Comparison of ENCODE assay signal across 9 cellular contexts in the genomic region with DNA sequence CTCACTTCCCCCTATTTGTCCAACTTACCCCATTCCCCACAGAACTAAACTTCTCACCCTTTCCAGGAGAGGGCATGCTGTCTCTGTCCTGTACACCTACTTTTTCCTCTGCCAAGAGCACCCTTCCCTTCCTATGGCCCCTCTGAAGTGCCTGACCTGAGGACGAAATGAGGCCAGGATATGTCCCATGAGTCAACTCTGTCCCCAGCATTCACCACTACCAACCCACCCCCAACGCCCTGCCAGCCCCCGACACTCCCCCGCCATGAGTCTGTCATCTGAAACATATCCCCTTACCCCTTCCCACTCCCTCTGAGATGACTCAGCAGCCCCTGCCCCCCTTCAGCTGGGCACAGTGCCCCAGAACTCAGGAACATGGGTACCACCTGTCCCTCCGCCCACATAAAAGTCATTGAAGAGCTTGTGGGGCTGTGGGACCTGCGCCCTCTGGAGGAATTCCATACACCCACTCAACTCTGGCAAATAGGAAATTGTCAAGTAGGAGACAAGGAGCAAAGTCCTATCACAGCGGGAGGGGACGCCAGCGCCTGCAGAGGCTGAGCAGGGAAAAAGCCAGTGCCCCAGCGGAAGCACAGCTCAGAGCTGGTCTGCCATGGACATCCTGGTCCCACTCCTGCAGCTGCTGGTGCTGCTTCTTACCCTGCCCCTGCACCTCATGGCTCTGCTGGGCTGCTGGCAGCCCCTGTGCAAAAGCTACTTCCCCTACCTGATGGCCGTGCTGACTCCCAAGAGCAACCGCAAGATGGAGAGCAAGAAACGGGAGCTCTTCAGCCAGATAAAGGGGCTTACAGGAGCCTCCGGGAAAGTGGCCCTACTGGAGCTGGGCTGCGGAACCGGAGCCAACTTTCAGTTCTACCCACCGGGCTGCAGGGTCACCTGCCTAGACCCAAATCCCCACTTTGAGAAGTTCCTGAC. TPM values are rescaled to one million over a fixed set of nuclear protein-coding genes. Genes with fewer than 3 reads are reported as not detected.
A peak's percentile ranks its signal among the peaks of the same experiment; 100 is the strongest.
DNase-seq lines count a peak whose midpoint lies in the region; ATAC-seq and TF ChIP-seq lines count a peak whose summit lies in the region.
"Had no signal": no experiment of that assay in that cellular context is flagged by ENCODE, and none has a peak within 500 bp of the region (broad histone marks: within the 10 kb centered on the region; RNA-seq: fewer than 3 reads in every experiment).

No MANE protein-coding gene starts in this region.

- intact Hi-C loops in right lobe of liver (cut with DNase I): loop anchor here in 1 of 2 donors (5.0 kb wide), 1 partner anchor 41 kb away; the partner anchor contains the start of gene RDH5
- intact Hi-C loops in prostate gland (cut with DNase I): no loop called here

- peak; percentile 85 to 91 (median 89) for ATAC-seq in right lobe of liver

- no peaks in the 10 kb centered on the region for H3K9me3 Mint-ChIP-seq in chondrocyte (ENCODE audit: low read depth)
- H3K9me3 Mint-ChIP-seq in type B pancreatic cell: no peaks in the 10 kb centered on the region

- peaks cover 19% of the 10 kb centered on the region for H3K27me3 Mint-ChIP-seq in chondrocyte (ENCODE audit: low read depth)
- H3K27me3 Mint-ChIP-seq in type B pancreatic cell: peaks cover 50% of the 10 kb centered on the region

- H3K27me3 ChIP-seq in right lobe of liver: no peaks in the 10 kb centered on the region
- peaks cover 2% of the 10 kb centered on the region for H3K27me3 ChIP-seq in prostate gland (replicated peaks; ENCODE audit: insufficient read depth)
- H3K27me3 ChIP-seq: neutrophil had no signal

- TF ChIP-seq CTCF in GM12872 (IDR thresholded peaks at IDR 0.05; ENCODE audit: insufficient read depth, low read depth, low read length) (peak; percentile 25; the same call in 1 of the 3 replicates), chondrocyte (IDR thresholded peaks at IDR 0.05) (peak; percentile 66), right lobe of liver (IDR thresholded peaks at IDR 0.05) (peak; percentile 20 to 50 (median 40)), type B pancreatic cell (conservative IDR thresholded peaks at IDR 0.05) (peak; percentile 45), prostate gland (IDR thresholded peaks at IDR 0.05) (peak in 2 of 4 experiments; percentile 3 to 27)

- H3K36me3 ChIP-seq in right lobe of liver: peaks cover 0 to 8% (median 0%) of the 10 kb centered on the region in 4 donors
- no peaks in the 10 kb centered on the region for H3K36me3 ChIP-seq in prostate gland
- H3K36me3 ChIP-seq: neutrophil had no signal

- H3K4me3 ChIP-seq in right lobe of liver (peak overlapping the region; percentile 71 to 78 (median 75)), prostate gland (no peak overlapping the region)

- H3K4me1 ChIP-seq in right lobe of liver (peaks cover 0 to 7% (median 0%) of the 10 kb centered on the region in 4 donors), prostate gland (replicated peaks) (no peaks in the 10 kb centered on the region)

- H3K36me3 Mint-ChIP-seq in chondrocyte (ENCODE audit: low read depth) (no peaks in the 10 kb centered on the region), type B pancreatic cell (no peaks in the 10 kb centered on the region)

- DNase-seq in ACHN (peak; percentile 97), NCI-H69 (lab: John Stamatoyannopoulos, UW) (peak; percentile 82), chondrocyte (ENCODE audit: low spot score) (peak; percentile 74), right lobe of liver (peak; percentile 87 to 92 (median 92)), type B pancreatic cell (ENCODE audit: extremely low spot score, unreplicated experiment) (no peak), prostate gland (ENCODE audit: low spot score) (no peak)
- DNase-seq in activated CD4-positive, alpha-beta T cell treated with anti-CD3 and anti-CD28 coated beads, Interleukin-2, amount 50 U/mL, for 1 hour: no peak

- peak; percentile 93 for TF ChIP-seq POLR2A in right lobe of liver (IDR thresholded peaks at IDR 0.05)
- no peak for TF ChIP-seq POLR2A in prostate gland (IDR thresholded peaks at IDR 0.05)

- H3K4me1 Mint-ChIP-seq in chondrocyte (ENCODE audit: low read depth) (peaks cover 14% of the 10 kb centered on the region), type B pancreatic cell (ENCODE audit: unreplicated experiment) (peaks cover 9% of the 10 kb centered on the region)

- H3K27ac ChIP-seq in right lobe of liver (peak overlapping the region; percentile 20 to 76 (median 58)), prostate gland (no peak overlapping the region)
- H3K27ac ChIP-seq: neutrophil had no signal

- no peaks in the 10 kb centered on the region for H3K9me3 ChIP-seq in right lobe of liver
- H3K9me3 ChIP-seq in prostate gland: no peaks in the 10 kb centered on the region
- H3K9me3 ChIP-seq: neutrophil had no signal

- 8% methylated on average over 15 of the region's 17 CpGs for WGBS in right lobe of liver (ENCODE audit: insufficient coverage, low coverage, low lambda C conversion rate, missing lambda C conversion rate)
- 16% methylated on average over 17 of the region's 17 CpGs for WGBS in prostate gland

- peak overlapping the region; percentile 55 for H3K27ac Mint-ChIP-seq in chondrocyte (ENCODE audit: unreplicated experiment)
- H3K27ac Mint-ChIP-seq in type B pancreatic cell: peak overlapping the region; percentile 67

- in situ Hi-C loops in ACHN (cut with HindIII; ENCODE audit: low pct_ligation_motif_present, low pct_unique_long_range_greater_than_20kb, low sequenced_read_pairs): no loop called here

- H3K4me3 Mint-ChIP-seq in chondrocyte (ENCODE audit: unreplicated experiment): peak overlapping the region; percentile 41
- peak overlapping the region; percentile 82 for H3K4me3 Mint-ChIP-seq in type B pancreatic cell

RNA-seq across cellular contexts. Expression of gene ITGA7, which starts 26.3 kb away (rescaled TPM):
- total RNA-seq in chondrocyte (5.6 to 32.4 TPM (median 31.6 TPM) in 3 replicates), right lobe of liver (10 to 100 TPM in 3 of 6 experiments, 1 to 10 TPM in 3; 3.1 to 20.1 (median 8.3) TPM), type B pancreatic cell (ENCODE audit: low replicate concordance) (10.4 and 39.2 TPM in 2 replicates), prostate gland (10 to 100 TPM; 17.4 to 37.0 TPM)

RNA-seq across cellular contexts. Expression of gene BLOC1S1, which starts 34.4 kb away (rescaled TPM):
- total RNA-seq in chondrocyte (67.3 to 78.4 TPM (median 77.2 TPM) in 3 replicates), right lobe of liver (100 to 1,000 TPM in 3 of 6 experiments, 10 to 100 TPM in 3; 81.8 to 175 (median 99.0) TPM), type B pancreatic cell (ENCODE audit: low replicate concordance) (89.9 and 98.6 TPM in 2 replicates), prostate gland (100 to 1,000 TPM; 151 to 240 TPM)

RNA-seq across cellular contexts. Expression of gene RDH5, which starts 38.8 kb away (rescaled TPM):
- total RNA-seq in chondrocyte (2.3 to 3.7 TPM (median 3.2 TPM) in 3 replicates), right lobe of liver (10 to 100 TPM; 26.3 to 52.5 (median 43.0) TPM), type B pancreatic cell (ENCODE audit: low replicate concordance) (7.4 and 14.1 TPM in 2 replicates), prostate gland (10 to 100 TPM in 1 of 2 donors, 1 to 10 TPM in 1; 5.7 to 12.6 TPM)

RNA-seq across cellular contexts. Expression of gene OR10P1, which starts 44.7 kb away (rescaled TPM):
- total RNA-seq in chondrocyte (not detected in 3 replicates), right lobe of liver (not detected), type B pancreatic cell (ENCODE audit: low replicate concordance) (not detected in 2 replicates), prostate gland (not detected)

RNA-seq across cellular contexts. Expression of gene CD63, which starts 47.4 kb away (rescaled TPM):
- total RNA-seq in chondrocyte: 1,244 to 1,365 TPM (median 1,317 TPM) in 3 replicates
- 100 to 1,000 TPM; 213 to 556 (median 317) TPM for total RNA-seq in right lobe of liver
- total RNA-seq in type B pancreatic cell (ENCODE audit: low replicate concordance): 525 and 567 TPM in 2 replicates
- total RNA-seq in prostate gland: 100 to 1,000 TPM; 485 to 585 TPM

Comparison
In these comparisons a context has a peak if more than half of its experiments do, and no peak if none do; other contexts are left out.
1. DNase-seq: peak in ACHN (single experiment), NCI-H69 (single experiment), chondrocyte (single experiment) and right lobe of liver (3 of 3); none in type B pancreatic cell (single experiment), activated CD4-positive, alpha-beta T cell treated with anti-CD3 and anti-CD28 coated beads, Interleukin-2, amount 50 U/mL, for 1 hour (single experiment) and prostate gland (single experiment).
2. H3K27ac ChIP-seq: peak in right lobe of liver (3 of 3); none in prostate gland (0 of 2).
3. H3K4me3 ChIP-seq: peak in right lobe of liver (3 of 3); none in prostate gland (0 of 2).